ENCODE assay signal across 25 cellular contexts in genomic region chr4:63036159-63036866, GRCh38.
"Had no signal": no experiment of that assay in that cellular context is flagged by ENCODE, and none has a peak within 500 bp of the region (broad histone marks: within the 10 kb centered on the region; RNA-seq: fewer than 3 reads in every experiment).

No MANE protein-coding gene starts in this region.

- H3K4me3 ChIP-seq: ascending aorta, body of pancreas, SK-N-MC had no signal

- H3K4me1 ChIP-seq: ascending aorta, body of pancreas had no signal

- H3K9me3 ChIP-seq: ascending aorta, body of pancreas had no signal

- H3K27ac ChIP-seq: ascending aorta, body of pancreas, KMS-11, SK-N-MC, VCaP had no signal

- H3K27ac Mint-ChIP-seq: activated CD4-positive, alpha-beta memory T cell treated with anti-CD3 and anti-CD28 coated beads for 36 hours; activated CD4-positive, alpha-beta T cell treated with anti-CD3 and anti-CD28 coated beads, Interleukin-2, amount 10 ng/mL, durations not matched to agents 7 days and 5 days; activated naive CD4-positive, alpha-beta T cell treated with anti-CD3 and anti-CD28 coated beads, Interleukin-2, amount 50 U/mL, for 72 hours; activated naive CD8-positive, alpha-beta T cell treated with anti-CD3 and anti-CD28 coated beads, Interleukin-2, amount 50 U/mL, for 24 hours; T-cell had no signal

- H3K36me3 ChIP-seq: ascending aorta had no signal

- DNase-seq: activated CD4-positive, alpha-beta memory T cell treated with anti-CD3 and anti-CD28 coated beads for 36 hours; activated CD4-positive, alpha-beta T cell treated with anti-CD3 and anti-CD28 coated beads, Interleukin-2, amount 10 ng/mL, durations not matched to agents 7 days and 5 days; activated CD4-positive, CD25-positive, alpha-beta regulatory T cell; activated CD8-positive, alpha-beta memory T cell treated with anti-CD3 and anti-CD28 coated beads for 24 hours; activated effector memory CD4-positive, alpha-beta T cell treated with anti-CD3 and anti-CD28 coated beads, Interleukin-2, amount 50 U/mL, for 16 hours; activated naive CD4-positive, alpha-beta T cell treated with Interleukin-2 at 50 U/mL for 16 hours; activated naive CD8-positive, alpha-beta T cell treated with anti-CD3 and anti-CD28 coated beads, Interleukin-2, amount 50 U/mL, for 24 hours; activated T-cell treated with anti-CD3 and anti-CD28 coated beads, Interleukin-2, amount 50 U/mL, for 4 hours; amniotic stem cell; body of pancreas; NCI-H1092; NCI-H1417; NCI-H2029; NCI-H446; NCI-H524; PC-3; SHP77 treated with DMSO at 0.1 percent for 48 hours; T-cell; T-helper 2 cell; T1000 had no signal

- H3K4me2 ChIP-seq: KMS-11 had no signal

- H3K27me3 Mint-ChIP-seq: activated CD4-positive, alpha-beta memory T cell treated with anti-CD3 and anti-CD28 coated beads for 36 hours; activated CD4-positive, alpha-beta T cell treated with anti-CD3 and anti-CD28 coated beads, Interleukin-2, amount 10 ng/mL, durations not matched to agents 7 days and 5 days; activated naive CD8-positive, alpha-beta T cell treated with anti-CD3 and anti-CD28 coated beads, Interleukin-2, amount 50 U/mL, for 24 hours; T-cell had no signal

- H3K4me1 Mint-ChIP-seq: activated CD4-positive, alpha-beta T cell treated with anti-CD3 and anti-CD28 coated beads, Interleukin-2, amount 10 ng/mL, durations not matched to agents 7 days and 5 days; activated naive CD8-positive, alpha-beta T cell treated with anti-CD3 and anti-CD28 coated beads, Interleukin-2, amount 50 U/mL, for 24 hours; T-cell had no signal

- ATAC-seq: activated naive CD4-positive, alpha-beta T cell treated with anti-CD3 and anti-CD28 coated beads, Interleukin-2, amount 50 U/mL, for 72 hours; activated naive CD8-positive, alpha-beta T cell treated with anti-CD3 and anti-CD28 coated beads, Interleukin-2, amount 50 U/mL, for 24 hours; activated T-cell treated with anti-CD3 and anti-CD28 coated beads, Interleukin-2, amount 50 U/mL, for 4 hours; body of pancreas; PC-3; T-cell had no signal

- H3K4me3 Mint-ChIP-seq: activated CD4-positive, alpha-beta memory T cell treated with anti-CD3 and anti-CD28 coated beads for 36 hours; activated CD4-positive, alpha-beta T cell treated with anti-CD3 and anti-CD28 coated beads, Interleukin-2, amount 10 ng/mL, durations not matched to agents 7 days and 5 days; activated naive CD8-positive, alpha-beta T cell treated with anti-CD3 and anti-CD28 coated beads, Interleukin-2, amount 50 U/mL, for 24 hours; activated T-cell treated with anti-CD3 and anti-CD28 coated beads, Interleukin-2, amount 50 U/mL, for 4 hours; T-cell had no signal

- H3K36me3 Mint-ChIP-seq: activated CD4-positive, alpha-beta memory T cell treated with anti-CD3 and anti-CD28 coated beads for 36 hours; activated naive CD4-positive, alpha-beta T cell treated with anti-CD3 and anti-CD28 coated beads, Interleukin-2, amount 50 U/mL, for 72 hours; T-cell had no signal

- H3K27me3 ChIP-seq: ascending aorta, body of pancreas had no signal
